24 cellular contexts compared by ENCODE assay signal in genomic region chr1:27397749-27398148, GRCh38. TPM values are rescaled to one million over a fixed set of nuclear protein-coding genes. Genes with fewer than 3 reads are reported as not detected.
DNase-seq lines count a peak whose midpoint lies in the region; ATAC-seq and TF ChIP-seq lines count a peak whose summit lies in the region.
"Had no signal": no experiment of that assay in that cellular context is flagged by ENCODE, and none has a peak within 500 bp of the region (broad histone marks: within the 10 kb centered on the region; RNA-seq: fewer than 3 reads in every experiment).

No MANE protein-coding gene starts in this region.

- H4K20me1 ChIP-seq in IMR-90 (ENCODE audit: insufficient read depth, low read length): peaks cover 11% of the 10 kb centered on the region; the same call in 1 of the 2 replicates
- H4K20me1 ChIP-seq in neural progenitor cell (ENCODE audit: low read depth): no peaks in the 10 kb centered on the region
- H4K20me1 ChIP-seq in MM.1S (ENCODE audit: insufficient read depth, low read length): no peaks in the 10 kb centered on the region

- no TSS peak for BruUV-seq in IMR-90 (replicated peaks; lab: Mats Ljungman, UMichigan)

- H2AK5ac ChIP-seq in IMR-90 (ENCODE audit: low read depth, low read length): no peak overlapping the region

- no peak overlapping the region for H3K23ac ChIP-seq in IMR-90 (ENCODE audit: low read depth, low read length)

- no peak for TF ChIP-seq POLR2A in IMR-90 (IDR thresholded peaks at IDR 0.05; ENCODE audit: low read depth, low read length)

- no CpG with 5 or more reads among the region's 7 CpGs for WGBS in IMR-90 (ENCODE audit: extremely low coverage in 2 of 2, insufficient read length in 1 of 2), 2 experiments
- 77 to 83% methylated on average over 1 to 7 of the region's 7 CpGs for WGBS in endodermal cell (ENCODE audit: insufficient coverage in 1 of 2, insufficient read length in 1 of 2), 2 experiments
- WGBS in psoas muscle, 3 donors: 80 to 83% (median 82%) methylated on average over 7 of the region's 7 CpGs

- H2BK5ac ChIP-seq in IMR-90 (ENCODE audit: low read depth, low read length, poor library complexity, severe bottlenecking): no peak overlapping the region

- H3K36me3 Mint-ChIP-seq in CD4-positive, alpha-beta T cell (ENCODE audit: low read depth): no peaks in the 10 kb centered on the region
- H3K36me3 Mint-ChIP-seq in endodermal cell (ENCODE audit: low read depth): no peaks in the 10 kb centered on the region
- no peaks in the 10 kb centered on the region for H3K36me3 Mint-ChIP-seq in neural progenitor cell

- no peak overlapping the region for H3K4me2 ChIP-seq in IMR-90 (ENCODE audit: low read depth, low read length)
- no peak overlapping the region for H3K4me2 ChIP-seq in neural progenitor cell
- H3K4me2 ChIP-seq in MM.1S (ENCODE audit: low read depth, low read length): no peak overlapping the region
- H3K4me2 ChIP-seq: SK-N-SH had no signal

- no peak overlapping the region for H3K14ac ChIP-seq in IMR-90 (replicated peaks; ENCODE audit: low read depth, low read length)

- no peaks in the 10 kb centered on the region for H3K27me3 Mint-ChIP-seq in CD4-positive, alpha-beta T cell
- H3K27me3 Mint-ChIP-seq in endodermal cell (ENCODE audit: insufficient read depth) (no peaks in the 10 kb centered on the region), neural progenitor cell (ENCODE audit: insufficient read depth, low read depth) (peaks cover 12% of the 10 kb centered on the region)

- H3K9me1 ChIP-seq in IMR-90 (ENCODE audit: insufficient read depth, low read length): peaks cover 27% of the 10 kb centered on the region

- TF ChIP-seq CTCF in CD4-positive, alpha-beta T cell (IDR thresholded peaks at IDR 0.05): no peak
- TF ChIP-seq CTCF in IMR-90 (conservative IDR thresholded peaks at IDR 0.05; ENCODE audit: low read depth, low read length) (no peak), endodermal cell (conservative IDR thresholded peaks at IDR 0.05) (no peak), neural progenitor cell (IDR thresholded peaks at IDR 0.05) (no peak), psoas muscle (IDR thresholded peaks at IDR 0.05) (no peak), MM.1S (IDR thresholded peaks at IDR 0.05; ENCODE audit: low read length) (no peak)

- POLR2A ChIA-PET in CD4-positive, alpha-beta T cell (lab: Charles Lee): interaction anchor here (1.0 to 2.2 kb wide), 6 partner anchors 41 to 265 kb away, joined by 3 to 5 read pairs (median 4); partner anchors contain the start of gene AHDC1
- POLR2A ChIA-PET in IMR-90 (lab: Charles Lee; ENCODE audit: unreplicated experiment): no interaction called here

- peak overlapping the region; percentile 17 for H3K27ac Mint-ChIP-seq in CD4-positive, alpha-beta T cell
- H3K27ac Mint-ChIP-seq in endodermal cell: peak overlapping the region; percentile 48
- H3K27ac Mint-ChIP-seq in neural progenitor cell: peak overlapping the region; percentile 50

- H4K8ac ChIP-seq in IMR-90 (ENCODE audit: low read depth in 2 of 2, low read length in 2 of 2): no peak overlapping the region

- TF ChIP-seq RAD21 in IMR-90 (IDR thresholded peaks at IDR 0.05; ENCODE audit: low read length): no peak

- H3K4me1 Mint-ChIP-seq in CD4-positive, alpha-beta T cell (ENCODE audit: low read depth): peaks cover 30% of the 10 kb centered on the region
- H3K4me1 Mint-ChIP-seq in endodermal cell: peaks cover 36% of the 10 kb centered on the region
- peaks cover 51% of the 10 kb centered on the region for H3K4me1 Mint-ChIP-seq in neural progenitor cell

- no peak overlapping the region for H3K4me3 Mint-ChIP-seq in CD4-positive, alpha-beta T cell
- H3K4me3 Mint-ChIP-seq in endodermal cell: no peak overlapping the region
- H3K4me3 Mint-ChIP-seq in neural progenitor cell: peak overlapping the region; percentile 9
- H3K4me3 Mint-ChIP-seq: H9 had no signal

- H3K9me3 Mint-ChIP-seq in CD4-positive, alpha-beta T cell: no peaks in the 10 kb centered on the region
- H3K9me3 Mint-ChIP-seq in endodermal cell (no peaks in the 10 kb centered on the region), neural progenitor cell (no peaks in the 10 kb centered on the region)
- H3K9me3 Mint-ChIP-seq: H9 had no signal

- peak overlapping the region; percentile 57 for H2AK9ac ChIP-seq in IMR-90 (replicated peaks; ENCODE audit: low read depth, low read length, poor library complexity)

- H2AFZ ChIP-seq in IMR-90 (replicated peaks; ENCODE audit: low read length, poor library complexity): no peak overlapping the region
- no peak overlapping the region for H2AFZ ChIP-seq in neural progenitor cell (replicated peaks)
- no peak overlapping the region for H2AFZ ChIP-seq in MM.1S (ENCODE audit: low read length)

- no peak overlapping the region for H3K4me3 ChIP-seq in IMR-90 (ENCODE audit: insufficient read depth, low read depth, low read length)
- H3K4me3 ChIP-seq in endodermal cell (ENCODE audit: low read length): no peak overlapping the region
- no peak overlapping the region for H3K4me3 ChIP-seq in neural progenitor cell
- H3K4me3 ChIP-seq in psoas muscle: no peak overlapping the region
- no peak overlapping the region for H3K4me3 ChIP-seq in MM.1S (ENCODE audit: low read length)
- H3K4me3 ChIP-seq: A549; BLaER1 treated with 17β-estradiol and CSF1 and Interleukin-3, amounts not matched to agents 10 nM and 100 nM had no signal

- H3K18ac ChIP-seq in IMR-90 (ENCODE audit: low read depth, low read length): no peak overlapping the region

- no peak for DNase-seq in CD4-positive, alpha-beta T cell
- DNase-seq in IMR-90 (no peak), endodermal cell (peak; percentile 68), neural progenitor cell (ENCODE audit: low spot score) (peak; percentile 19), psoas muscle (no peak), MM.1S (no peak)
- DNase-seq: DMS79 treated with DMSO at 0.1 percent for 48 hours, H9, NCI-H1105, NCI-H2081 treated with DMSO at 0.1 percent for 48 hours, NCI-H510A treated with DMSO at 0.1 percent for 48 hours, NCI-H774, SHP77 treated with DMSO at 0.1 percent for 48 hours, SK-N-SH had no signal

- in situ Hi-C loops in IMR-90 (cut with MboI; ENCODE audit: low sequenced_read_pairs): loop anchor here (5.0 to 10.0 kb wide), 2 partner anchors 210 to 293 kb away; no protein-coding TSS in a partner anchor

- intact Hi-C loops in CD4-positive, alpha-beta T cell (cut with DNase I, micrococcal nuclease): loop anchor here in 1 of 2 experiments (5.0 kb wide), 1 partner anchor 355 kb away; no protein-coding TSS in a partner anchor
- intact Hi-C loops in IMR-90 (cut with micrococcal nuclease) (loop anchor here (10.0 kb wide), 1 partner anchor 203 kb away; no protein-coding TSS in a partner anchor), psoas muscle (cut with DNase I) (no loop called here)

- H4K5ac ChIP-seq in IMR-90 (ENCODE audit: low read depth, low read length): no peak overlapping the region

- H2BK120ac ChIP-seq in IMR-90 (ENCODE audit: low read depth, low read length): no peak overlapping the region

- no peak overlapping the region for H2BK15ac ChIP-seq in IMR-90 (ENCODE audit: low read depth, low read length)

- H3F3A ChIP-seq in neural progenitor cell (ENCODE audit: low read depth) (peaks cover 24% of the 10 kb centered on the region), MM.1S (ENCODE audit: insufficient read depth, low read length) (no peaks in the 10 kb centered on the region)

- H3K27me3 ChIP-seq in CD4-positive, alpha-beta T cell (ENCODE audit: control insufficient read depth, insufficient read depth, low read length): no peaks in the 10 kb centered on the region
- H3K27me3 ChIP-seq in IMR-90 (ENCODE audit: control insufficient read depth, insufficient read depth, low read length) (no peaks in the 10 kb centered on the region), endodermal cell (ENCODE audit: control insufficient read depth, insufficient read depth, low read length, poor library complexity, severe bottlenecking) (no peaks in the 10 kb centered on the region), neural progenitor cell (no peaks in the 10 kb centered on the region), psoas muscle (ENCODE audit: insufficient read depth in 3 of 3, low read length in 2 of 3) (peaks cover 0 to 3% (median 0%) of the 10 kb centered on the region in 3 donors), MM.1S (replicated peaks; ENCODE audit: insufficient read depth, low read length) (no peaks in the 10 kb centered on the region)
- H3K27me3 ChIP-seq: BLaER1 treated with 17β-estradiol and CSF1 and Interleukin-3, amounts not matched to agents 10 nM and 100 nM had no signal

- no peak overlapping the region for H4K91ac ChIP-seq in IMR-90 (ENCODE audit: insufficient read depth, low read depth, low read length)

- H3K27ac ChIP-seq in CD4-positive, alpha-beta T cell (ENCODE audit: low read depth, low read length): no peak overlapping the region
- H3K27ac ChIP-seq in IMR-90 (ENCODE audit: insufficient read depth, low read length) (no peak overlapping the region), endodermal cell (ENCODE audit: low read depth, low read length) (no peak overlapping the region), neural progenitor cell (no peak overlapping the region), psoas muscle (no peak overlapping the region), MM.1S (ENCODE audit: low read length) (no peak overlapping the region)
- H3K27ac ChIP-seq: HL-60 had no signal

- H3K9me2 ChIP-seq in MM.1S (replicated peaks; ENCODE audit: insufficient read depth, low read length): no peaks in the 10 kb centered on the region
- H3K9me2 ChIP-seq: SK-N-SH had no signal

- no peaks in the 10 kb centered on the region for H3K9me3 ChIP-seq in CD4-positive, alpha-beta T cell (ENCODE audit: control insufficient read depth, low read length)
- H3K9me3 ChIP-seq in IMR-90 (ENCODE audit: control insufficient read depth, insufficient read depth, low read length) (no peaks in the 10 kb centered on the region), endodermal cell (ENCODE audit: control insufficient read depth, low read length) (no peaks in the 10 kb centered on the region), neural progenitor cell (ENCODE audit: low read depth) (no peaks in the 10 kb centered on the region), psoas muscle (no peaks in the 10 kb centered on the region), MM.1S (replicated peaks; ENCODE audit: insufficient read depth, low read length) (no peaks in the 10 kb centered on the region)
- H3K9me3 ChIP-seq: A549; BLaER1 treated with 17β-estradiol and CSF1 and Interleukin-3, amounts not matched to agents 10 nM and 100 nM; SK-N-SH had no signal

- H3K4ac ChIP-seq in IMR-90 (ENCODE audit: low read depth, low read length): no peak overlapping the region

- no peak for ATAC-seq in CD4-positive, alpha-beta T cell (ENCODE audit: poor library complexity)
- ATAC-seq in IMR-90 (ENCODE audit: low read depth) (no peak), GM21360 (IDR thresholded peaks at IDR 0.05; ENCODE audit: unreplicated experiment) (no peak), psoas muscle (no peak), GM18873 (IDR thresholded peaks at IDR 0.05; ENCODE audit: low FRiP score, unreplicated experiment) (no peak)

- dilution Hi-C loops in IMR-90 (cut with HindIII; ENCODE audit: low sequenced_read_pairs, unreplicated experiment): no loop called here

- CTCF ChIA-PET in CD4-positive, alpha-beta T cell (lab: Charles Lee): interaction anchor here (5.8 kb wide), 1 partner anchor 98 kb away, joined by 125 read pairs; no protein-coding TSS in a partner anchor
- CTCF ChIA-PET in IMR-90 (lab: Yijun Ruan, JAX): interaction anchor here (4.7 kb wide), 1 partner anchor 98 kb away, joined by 79 read pairs; no protein-coding TSS in a partner anchor

- no peaks in the 10 kb centered on the region; the same call in 1 of the 2 replicates for H3K36me3 ChIP-seq in IMR-90 (ENCODE audit: control insufficient read depth, insufficient read depth, low read length)
- H3K36me3 ChIP-seq in endodermal cell (ENCODE audit: control insufficient read depth, insufficient read depth, low read length): no peaks in the 10 kb centered on the region
- no peaks in the 10 kb centered on the region for H3K36me3 ChIP-seq in neural progenitor cell
- H3K36me3 ChIP-seq in psoas muscle (ENCODE audit: insufficient read depth in 1 of 2, low read depth in 1 of 2): no peaks in the 10 kb centered on the region
- no peaks in the 10 kb centered on the region for H3K36me3 ChIP-seq in MM.1S (replicated peaks; ENCODE audit: insufficient read depth, low read length)
- H3K36me3 ChIP-seq: BLaER1 treated with 17β-estradiol and CSF1 and Interleukin-3, amounts not matched to agents 10 nM and 100 nM had no signal

- peaks cover 9% of the 10 kb centered on the region for H3K4me1 ChIP-seq in IMR-90 (ENCODE audit: control insufficient read depth, insufficient read depth, low read length)
- peaks cover 14% of the 10 kb centered on the region for H3K4me1 ChIP-seq in endodermal cell (ENCODE audit: control insufficient read depth, insufficient read depth, low read length)
- H3K4me1 ChIP-seq in neural progenitor cell: peaks cover 24% of the 10 kb centered on the region
- H3K4me1 ChIP-seq in psoas muscle: peaks cover 9% of the 10 kb centered on the region
- H3K4me1 ChIP-seq in MM.1S (ENCODE audit: low read length): no peaks in the 10 kb centered on the region

- H3K9ac ChIP-seq in IMR-90 (ENCODE audit: low read depth, low read length) (no peak overlapping the region), endodermal cell (ENCODE audit: extremely low read depth, low read length, poor library complexity, severe bottlenecking) (no peak overlapping the region), neural progenitor cell (no peak overlapping the region), MM.1S (ENCODE audit: low read length) (no peak overlapping the region)
- H3K9ac ChIP-seq: SK-N-SH had no signal

- peaks cover 0 to 28% of the 10 kb centered on the region in 2 experiments; a peak in 3 of 4 replicates for H3K79me1 ChIP-seq in IMR-90 (ENCODE audit: low read depth in 1 of 2, low read length in 2 of 2)

- H3K79me2 ChIP-seq in neural progenitor cell (ENCODE audit: low read depth) (no peaks in the 10 kb centered on the region), MM.1S (ENCODE audit: low read length) (no peaks in the 10 kb centered on the region)

- H2BK20ac ChIP-seq in IMR-90 (ENCODE audit: low read depth, low read length): no peak overlapping the region

- H3K56ac ChIP-seq in IMR-90 (ENCODE audit: extremely low read depth, insufficient read depth, low read length): no peak overlapping the region

RNA-seq across cellular contexts. Expression of gene GPR3, which starts 5.3 kb away (rescaled TPM):
- under 1 TPM; 0.14 to 0.19 TPM for total RNA-seq in CD4-positive, alpha-beta T cell
- total RNA-seq in IMR-90 (2012; rRNA removed) (0.72 and 0.83 TPM in 2 replicates), endodermal cell (1 to 10 TPM; 3.5 to 4.1 TPM), neural progenitor cell (ENCODE audit: low replicate concordance) (3.0 and 3.1 TPM in 2 replicates), psoas muscle (1 to 10 TPM in 1 of 4 donors, under 1 TPM in 1, not detected in 2; 0.42 to 1.3 TPM)
- polyA plus RNA-seq in IMR-90 (2012; rRNA removed) (4.8 and 5.4 TPM in 2 replicates), psoas muscle (under 1 TPM; 0.12 to 0.98 (median 0.31) TPM)
- polyA plus RNA-seq in IMR-90 (2012; cell fraction: cytosol; rRNA removed): 3.3 and 6.1 TPM in 2 replicates
- 5.4 and 6.0 TPM in 2 replicates for polyA plus RNA-seq in IMR-90 (2012; cell fraction: nucleus; rRNA removed; ENCODE audit: low replicate concordance)
- 4.5 TPM for polyA plus RNA-seq in endodermal cell (2013, experiment 1 of 2)
- 4.5 TPM for polyA plus RNA-seq in endodermal cell (2013, experiment 2 of 2)

RNA-seq across cellular contexts. Expression of gene CD164L2, which starts 14.6 kb away (rescaled TPM):
- not detected for total RNA-seq in CD4-positive, alpha-beta T cell
- not detected in 2 replicates for total RNA-seq in IMR-90 (2012; rRNA removed)
- not detected in 2 replicates for polyA plus RNA-seq in IMR-90 (2012; rRNA removed)
- polyA plus RNA-seq in IMR-90 (2012; cell fraction: cytosol; rRNA removed): not detected in 2 replicates
- 0.04 TPM in 1 of 2 replicates, not detected in the other for polyA plus RNA-seq in IMR-90 (2012; cell fraction: nucleus; rRNA removed; ENCODE audit: low replicate concordance)
- total RNA-seq in endodermal cell: 1 to 10 TPM; 1.6 to 1.8 TPM
- 1.4 TPM for polyA plus RNA-seq in endodermal cell (2013, experiment 1 of 2)
- polyA plus RNA-seq in endodermal cell (2013, experiment 2 of 2): 0.83 TPM
- total RNA-seq in neural progenitor cell (ENCODE audit: low replicate concordance): 1.5 and 1.6 TPM in 2 replicates
- not detected for total RNA-seq in psoas muscle
- not detected for polyA plus RNA-seq in psoas muscle
- total RNA-seq: G401, HT1080, LHCN-M2, OCI-LY7, RPMI7951 had no signal
- polyA plus RNA-seq: A549 had no signal

RNA-seq across cellular contexts. Expression of gene FCN3, which starts 23.1 kb away (rescaled TPM):
- total RNA-seq in CD4-positive, alpha-beta T cell: not detected
- total RNA-seq in IMR-90 (2012; rRNA removed) (not detected in 2 replicates), endodermal cell (under 1 TPM in 1 of 2 donors, not detected in 1; 0.26 TPM), neural progenitor cell (ENCODE audit: low replicate concordance) (not detected in 2 replicates), psoas muscle (10 to 100 TPM in 1 of 4 donors, 1 to 10 TPM in 3; 3.4 to 12.9 (median 5.8) TPM)
- polyA plus RNA-seq in IMR-90 (2012; rRNA removed) (not detected in 2 replicates), psoas muscle (10 to 100 TPM; 18.6 to 34.6 (median 21.9) TPM)
- polyA plus RNA-seq in IMR-90 (2012; cell fraction: cytosol; rRNA removed): not detected in 2 replicates
- polyA plus RNA-seq in IMR-90 (2012; cell fraction: nucleus; rRNA removed; ENCODE audit: low replicate concordance): not detected in 2 replicates
- not detected for polyA plus RNA-seq in endodermal cell (2013, experiment 1 of 2)
- polyA plus RNA-seq in endodermal cell (2013, experiment 2 of 2): not detected
- total RNA-seq: G401, HT1080, LHCN-M2, OCI-LY7, RPMI7951 had no signal
- polyA plus RNA-seq: A549, SK-N-SH had no signal

RNA-seq across cellular contexts. Expression of gene MAP3K6, which starts 31.0 kb away (rescaled TPM):
- total RNA-seq in CD4-positive, alpha-beta T cell: 1 to 10 TPM; 8.5 to 8.8 TPM
- total RNA-seq in IMR-90 (2012; rRNA removed) (4.8 and 5.3 TPM in 2 replicates), endodermal cell (10 to 100 TPM in 1 of 2 donors, 1 to 10 TPM in 1; 6.6 to 11.5 TPM), neural progenitor cell (ENCODE audit: low replicate concordance) (1.9 and 11.7 TPM in 2 replicates), psoas muscle (10 to 100 TPM; 16.1 to 29.8 (median 22.8) TPM)
- polyA plus RNA-seq in IMR-90 (2012; rRNA removed) (15.9 and 17.3 TPM in 2 replicates), psoas muscle (10 to 100 TPM; 11.1 to 17.6 (median 12.9) TPM)
- polyA plus RNA-seq in IMR-90 (2012; cell fraction: cytosol; rRNA removed): 6.7 and 10.6 TPM in 2 replicates
- 53.8 and 151 TPM in 2 replicates for polyA plus RNA-seq in IMR-90 (2012; cell fraction: nucleus; rRNA removed; ENCODE audit: low replicate concordance)
- polyA plus RNA-seq in endodermal cell (2013, experiment 1 of 2): 14.9 TPM
- polyA plus RNA-seq in endodermal cell (2013, experiment 2 of 2): 14.3 TPM

RNA-seq across cellular contexts. Expression of gene SYTL1, which starts 55.9 kb away (rescaled TPM):
- total RNA-seq in CD4-positive, alpha-beta T cell: 100 to 1,000 TPM; 135 to 140 TPM
- total RNA-seq in IMR-90 (2012; rRNA removed) (0.18 and 0.28 TPM in 2 replicates), endodermal cell (1 to 10 TPM; 6.7 to 7.5 TPM), neural progenitor cell (ENCODE audit: low replicate concordance) (5.7 and 7.9 TPM in 2 replicates), psoas muscle (1 to 10 TPM in 1 of 4 donors, under 1 TPM in 3; 0.41 to 1.3 (median 0.68) TPM)
- polyA plus RNA-seq in IMR-90 (2012; rRNA removed) (1.0 and 1.3 TPM in 2 replicates), psoas muscle (under 1 TPM; 0.13 to 0.23 (median 0.14) TPM)
- 0.24 and 1.0 TPM in 2 replicates for polyA plus RNA-seq in IMR-90 (2012; cell fraction: cytosol; rRNA removed)
- 9.3 and 16.4 TPM in 2 replicates for polyA plus RNA-seq in IMR-90 (2012; cell fraction: nucleus; rRNA removed; ENCODE audit: low replicate concordance)
- 3.2 TPM for polyA plus RNA-seq in endodermal cell (2013, experiment 1 of 2)
- 4.9 TPM for polyA plus RNA-seq in endodermal cell (2013, experiment 2 of 2)

Comparison
In these comparisons a context has a peak if more than half of its experiments do, and no peak if none do; other contexts are left out.
1. DNase-seq: peak in endodermal cell (single experiment) and neural progenitor cell (single experiment); none in CD4-positive, alpha-beta T cell (0 of 10), IMR-90 (single experiment), psoas muscle (0 of 2) and MM.1S (single experiment).
2. Peak in every context shown above with its lines, with median percentiles within 50 percentile points of each other: H3K27ac Mint-ChIP-seq.